ENCODE assay signal across 8 cellular contexts in genomic region chr1:154975409-154976205, GRCh38. TPM values are rescaled to one million over a fixed set of nuclear protein-coding genes. Genes with fewer than 3 reads are reported as not detected.
DNase-seq lines count a peak whose midpoint lies in the region; ATAC-seq and TF ChIP-seq lines count a peak whose summit lies in the region.

No MANE protein-coding gene starts in this region.

- H3K9me3 ChIP-seq in CD8-positive, alpha-beta memory T cell (ENCODE audit: low read length): no peaks in the 10 kb centered on the region
- H3K9me3 ChIP-seq in naive thymus-derived CD4-positive, alpha-beta T cell (ENCODE audit: control insufficient read depth in 2 of 3, low read length in 3 of 3): no peaks in the 10 kb centered on the region
- no peaks in the 10 kb centered on the region for H3K9me3 ChIP-seq in tibial artery

- no peak overlapping the region for H3K27ac Mint-ChIP-seq in CD8-positive, alpha-beta memory T cell
- no peak overlapping the region for H3K27ac Mint-ChIP-seq in endothelial cell (ENCODE audit: unreplicated experiment)
- H3K27ac Mint-ChIP-seq in naive thymus-derived CD4-positive, alpha-beta T cell: no peak overlapping the region

- H3K27me3 ChIP-seq in CD8-positive, alpha-beta memory T cell (ENCODE audit: insufficient read depth, low read length, poor library complexity, severe bottlenecking): no peaks in the 10 kb centered on the region
- no peaks in the 10 kb centered on the region for H3K27me3 ChIP-seq in naive thymus-derived CD4-positive, alpha-beta T cell (ENCODE audit: control insufficient read depth in 2 of 2, insufficient read depth in 2 of 2, low read length in 2 of 2)
- no peaks in the 10 kb centered on the region for H3K27me3 ChIP-seq in tibial artery

- no peak for TF ChIP-seq EP300 in Ishikawa (IDR thresholded peaks at IDR 0.05; ENCODE audit: borderline replicate concordance)

- peaks cover 36% of the 10 kb centered on the region for H3K4me1 ChIP-seq in CD8-positive, alpha-beta memory T cell (ENCODE audit: insufficient read depth, low read length)
- peaks cover 28 to 32% of the 10 kb centered on the region in 2 donors for H3K4me1 ChIP-seq in naive thymus-derived CD4-positive, alpha-beta T cell (ENCODE audit: control insufficient read depth in 2 of 2, insufficient read depth in 2 of 2, low read length in 2 of 2)
- H3K4me1 ChIP-seq in tibial artery: peaks cover 0 to 40% (median 33%) of the 10 kb centered on the region in 4 donors

- CTCF ChIA-PET in CD8-positive, alpha-beta memory T cell (lab: Charles Lee): interaction anchor here (1.1 to 8.7 kb wide), 5 partner anchors 9 to 42 kb away, joined by 3 to 54 read pairs (median 8); partner anchors contain the start of genes FLAD1 and PYGO2
- CTCF ChIA-PET in naive thymus-derived CD4-positive, alpha-beta T cell (lab: Charles Lee): interaction anchor here (0.8 to 10.5 kb wide), 5 partner anchors 18 to 39 kb away, joined by 3 to 94 read pairs (median 3); partner anchors contain the start of gene LENEP

- no peaks in the 10 kb centered on the region for H3K36me3 ChIP-seq in CD8-positive, alpha-beta memory T cell (ENCODE audit: insufficient read depth, low read length)
- H3K36me3 ChIP-seq in naive thymus-derived CD4-positive, alpha-beta T cell (ENCODE audit: control insufficient read depth in 2 of 3, insufficient read depth in 3 of 3, low read length in 3 of 3): peaks cover 0 to 10% (median 0%) of the 10 kb centered on the region in 3 experiments
- peaks cover 0 to 6% (median 0%) of the 10 kb centered on the region in 3 donors for H3K36me3 ChIP-seq in tibial artery

- TF ChIP-seq CTCF in endothelial cell (IDR thresholded peaks at IDR 0.05; ENCODE audit: unreplicated experiment) (no peak), tibial artery (IDR thresholded peaks at IDR 0.05) (no peak)

- peak overlapping the region; percentile 95 for H3K27ac ChIP-seq in CD8-positive, alpha-beta memory T cell (ENCODE audit: low read depth, low read length)
- peak overlapping the region; percentile 94 for H3K27ac ChIP-seq in naive thymus-derived CD4-positive, alpha-beta T cell (ENCODE audit: low read depth, low read length)
- H3K27ac ChIP-seq in tibial artery: peak overlapping the region; percentile 95 to 97

- intact Hi-C loops in naive thymus-derived CD4-positive, alpha-beta T cell (cut with micrococcal nuclease): loop anchor here (1.0 to 10.0 kb wide), 3 partner anchors 42 to 367 kb away; partner anchors contain the start of genes ADAR (in 1 of the 2) and RUSC1 (in 1 of the 2)
- intact Hi-C loops in tibial artery (cut with DNase I; ENCODE audit: low total_unique reads): loop anchor here (2.0 kb wide), 1 partner anchor 39 kb away; the partner anchor contains the start of gene PMVK

- no peak for ATAC-seq in naive thymus-derived CD4-positive, alpha-beta T cell
- ATAC-seq in HG02973 (IDR thresholded peaks at IDR 0.05; ENCODE audit: unreplicated experiment) (no peak), HG02885 (IDR thresholded peaks at IDR 0.05; ENCODE audit: poor library complexity, unreplicated experiment) (no peak)

- H3K4me3 ChIP-seq in CD8-positive, alpha-beta memory T cell (ENCODE audit: low read length): peak overlapping the region; percentile 95
- peak overlapping the region; percentile 82 for H3K4me3 ChIP-seq in naive thymus-derived CD4-positive, alpha-beta T cell (ENCODE audit: low read length)
- H3K4me3 ChIP-seq in tibial artery: peak overlapping the region; percentile 68 to 76

- no peaks in the 10 kb centered on the region for H3K27me3 Mint-ChIP-seq in CD8-positive, alpha-beta memory T cell
- H3K27me3 Mint-ChIP-seq in endothelial cell (ENCODE audit: unreplicated experiment): peaks cover 18% of the 10 kb centered on the region
- H3K27me3 Mint-ChIP-seq in naive thymus-derived CD4-positive, alpha-beta T cell: no peaks in the 10 kb centered on the region

- POLR2A ChIA-PET in CD8-positive, alpha-beta memory T cell (lab: Charles Lee): interaction anchor here (0.6 to 4.2 kb wide), 7 partner anchors 7 to 97 kb away, joined by 3 to 30 read pairs (median 9); partner anchors contain the start of genes FLAD1, PBXIP1, PMVK and PYGO2
- POLR2A ChIA-PET in naive thymus-derived CD4-positive, alpha-beta T cell (lab: Charles Lee): interaction anchor here (0.6 to 11.7 kb wide), 12 partner anchors 8 to 43 kb away, joined by 3 to 160 read pairs (median 6); partner anchors contain the start of genes FLAD1, PBXIP1, PMVK and PYGO2

- peaks cover 0 to 23% (median 6%) of the 10 kb centered on the region in 3 donors for H3K36me3 Mint-ChIP-seq in CD8-positive, alpha-beta memory T cell
- H3K36me3 Mint-ChIP-seq in endothelial cell (ENCODE audit: low read depth, unreplicated experiment): peaks cover 18% of the 10 kb centered on the region
- peaks cover 0 to 20% (median 0%) of the 10 kb centered on the region in 5 donors for H3K36me3 Mint-ChIP-seq in naive thymus-derived CD4-positive, alpha-beta T cell

- no peak for TF ChIP-seq RAD21 in Ishikawa (IDR thresholded peaks at IDR 0.05; ENCODE audit: low read depth)

- H3K4me3 Mint-ChIP-seq in CD8-positive, alpha-beta memory T cell: no peak overlapping the region
- H3K4me3 Mint-ChIP-seq in endothelial cell (ENCODE audit: unreplicated experiment): no peak overlapping the region
- H3K4me3 Mint-ChIP-seq in naive thymus-derived CD4-positive, alpha-beta T cell: no peak overlapping the region

- H3K4me1 Mint-ChIP-seq in CD8-positive, alpha-beta memory T cell: peaks cover 23 to 29% (median 24%) of the 10 kb centered on the region in 3 donors
- H3K4me1 Mint-ChIP-seq in endothelial cell (ENCODE audit: unreplicated experiment): peaks cover 21% of the 10 kb centered on the region
- peaks cover 21 to 36% (median 30%) of the 10 kb centered on the region in 7 donors for H3K4me1 Mint-ChIP-seq in naive thymus-derived CD4-positive, alpha-beta T cell

- no peaks in the 10 kb centered on the region for H3K9me3 Mint-ChIP-seq in CD8-positive, alpha-beta memory T cell
- H3K9me3 Mint-ChIP-seq in endothelial cell (ENCODE audit: unreplicated experiment): no peaks in the 10 kb centered on the region
- peaks cover 0 to 2% (median 0%) of the 10 kb centered on the region in 11 donors for H3K9me3 Mint-ChIP-seq in naive thymus-derived CD4-positive, alpha-beta T cell

- peak; percentile 32 to 70 (median 47) for DNase-seq in CD8-positive, alpha-beta memory T cell
- peak; percentile 41 to 59 for DNase-seq in activated CD4-positive, alpha-beta T cell treated with anti-CD3 and anti-CD28 coated beads for 4 hours
- DNase-seq in endothelial cell (ENCODE audit: low spot score) (peak; percentile 51), tibial artery (peak in 1 of 2 donors; percentile 80)
- DNase-seq in naive thymus-derived CD4-positive, alpha-beta T cell: peak in 7 of 9 donors; percentile 23 to 75 (median 41)

TF ChIP-seq in Ishikawa, 13 proteins besides CTCF, POLR2A, EP300 and RAD21:
- TF ChIP-seq EGR1 (IDR thresholded peaks at IDR 0.05): no peak
- no peak for TF ChIP-seq FOXM1 (IDR thresholded peaks at IDR 0.05; ENCODE audit: borderline replicate concordance, low read depth)
- TF ChIP-seq MAX (IDR thresholded peaks at IDR 0.05): 0 out of 2 replicates have a peak, but pooled peaks have one; percentile 16
- TF ChIP-seq TEAD4 (IDR thresholded peaks at IDR 0.05): 0 out of 2 replicates have a peak, but pooled peaks have one; percentile 7

RNA-seq across cellular contexts. Expression of gene CKS1B, which starts 1.1 kb away (rescaled TPM):
- total RNA-seq in CD8-positive, alpha-beta memory T cell: 100 to 1,000 TPM; 125 to 126 TPM
- polyA plus RNA-seq in CD8-positive, alpha-beta memory T cell: 46.8 TPM
- 48.3 TPM for total RNA-seq in endothelial cell (ENCODE audit: unreplicated experiment)
- total RNA-seq in naive thymus-derived CD4-positive, alpha-beta T cell: 100 to 1,000 TPM in 1 of 5 experiments, 10 to 100 TPM in 3, 1 to 10 TPM in 1; 8.4 to 105 (median 10.2) TPM
- polyA plus RNA-seq in naive thymus-derived CD4-positive, alpha-beta T cell: 10 to 100 TPM; 37.1 to 55.2 TPM

RNA-seq across cellular contexts. Expression of gene SHC1, which starts 5.1 kb away (rescaled TPM):
- total RNA-seq in CD8-positive, alpha-beta memory T cell: 10 to 100 TPM; 37.4 to 40.8 TPM
- polyA plus RNA-seq in CD8-positive, alpha-beta memory T cell: 32.7 TPM
- total RNA-seq in endothelial cell (ENCODE audit: unreplicated experiment): 915 TPM
- 10 to 100 TPM; 71.0 to 76.9 (median 73.7) TPM for total RNA-seq in naive thymus-derived CD4-positive, alpha-beta T cell
- 10 to 100 TPM; 29.6 to 38.3 TPM for polyA plus RNA-seq in naive thymus-derived CD4-positive, alpha-beta T cell

RNA-seq across cellular contexts. Expression of gene FLAD1, which starts 7.5 kb away (rescaled TPM):
- total RNA-seq in CD8-positive, alpha-beta memory T cell: 10 to 100 TPM; 73.7 to 76.3 TPM
- 51.2 TPM for polyA plus RNA-seq in CD8-positive, alpha-beta memory T cell
- total RNA-seq in endothelial cell (ENCODE audit: unreplicated experiment): 35.9 TPM
- 10 to 100 TPM; 24.4 to 50.2 (median 50.0) TPM for total RNA-seq in naive thymus-derived CD4-positive, alpha-beta T cell
- polyA plus RNA-seq in naive thymus-derived CD4-positive, alpha-beta T cell: 10 to 100 TPM; 33.3 to 45.8 TPM

RNA-seq across cellular contexts. Expression of gene PYGO2, which starts 14.0 kb away (rescaled TPM):
- total RNA-seq in CD8-positive, alpha-beta memory T cell: 10 to 100 TPM; 34.2 to 35.3 TPM
- 42.6 TPM for polyA plus RNA-seq in CD8-positive, alpha-beta memory T cell
- 49.8 TPM for total RNA-seq in endothelial cell (ENCODE audit: unreplicated experiment)
- total RNA-seq in naive thymus-derived CD4-positive, alpha-beta T cell: 10 to 100 TPM; 33.0 to 69.5 (median 46.2) TPM
- 10 to 100 TPM; 33.0 to 64.0 TPM for polyA plus RNA-seq in naive thymus-derived CD4-positive, alpha-beta T cell

RNA-seq across cellular contexts. Expression of gene LENEP, which starts 17.8 kb away (rescaled TPM):
- under 1 TPM; 0.62 to 0.72 TPM for total RNA-seq in CD8-positive, alpha-beta memory T cell
- not detected for polyA plus RNA-seq in CD8-positive, alpha-beta memory T cell
- 0.82 TPM for total RNA-seq in endothelial cell (ENCODE audit: unreplicated experiment)
- 1 to 10 TPM in 3 of 5 experiments, not detected in 2; 1.4 to 3.2 (median 2.6) TPM for total RNA-seq in naive thymus-derived CD4-positive, alpha-beta T cell
- not detected for polyA plus RNA-seq in naive thymus-derived CD4-positive, alpha-beta T cell

Comparison
In these comparisons a context has a peak if more than half of its experiments do, and no peak if none do; other contexts are left out.
1. RNA of gene SHC1, which starts 5.1 kb away (total RNA-seq): 915 TPM in endothelial cell (single experiment); 71.0 to 76.9 TPM in naive thymus-derived CD4-positive, alpha-beta T cell and 37.4 to 40.8 TPM in CD8-positive, alpha-beta memory T cell; every median in the first group is over 10 times any median in the second.
2. Peak in every context shown above with its lines, with median percentiles within 50 percentile points of each other: H3K27ac ChIP-seq and H3K4me3 ChIP-seq.